In genomic region chr12:55931317-55931779, GRCh38 we compare ENCODE assay signal across 6 cellular contexts. TPM values are rescaled to one million over a fixed set of nuclear protein-coding genes. Genes with fewer than 3 reads are reported as not detected.
DNase-seq lines count a peak whose midpoint lies in the region; ATAC-seq lines count a peak whose summit lies in the region.

No MANE protein-coding gene starts in this region.

- DNase-seq in SHP77 treated with DMSO at 0.1 percent for 48 hours (lab: John Stamatoyannopoulos, UW) (peak; percentile 2), SHP77 (lab: John Stamatoyannopoulos, UW) (no peak), HPDE6-E6E7 (ENCODE audit: extremely low spot score) (no peak)
- no peak for DNase-seq in stimulated activated naive CD8-positive, alpha-beta T cell treated with anti-CD3 and anti-CD28 coated beads, Interleukin-15, amount 100 ng/mL, for 72 hours
- DNase-seq in stimulated activated CD8-positive, alpha-beta memory T cell treated with anti-CD3 and anti-CD28 coated beads, Interleukin-4, amount 100 ng/mL, for 48 hours, result no peak

- no peaks in the 10 kb centered on the region for H3K9me3 Mint-ChIP-seq in stimulated activated naive CD8-positive, alpha-beta T cell treated with anti-CD3 and anti-CD28 coated beads, Interleukin-15, amount 100 ng/mL, for 72 hours

- no peaks in the 10 kb centered on the region for H3K9me3 ChIP-seq in esophagus (ENCODE audit: control insufficient read depth in 2 of 2, insufficient read depth in 1 of 2, low read depth in 1 of 2, low read length in 1 of 2)

- H3K4me3 ChIP-seq in esophagus (ENCODE audit: low read depth in 1 of 2, low read length in 2 of 2), result peak overlapping the region; percentile 80 to 82

- H3K4me3 Mint-ChIP-seq in stimulated activated naive CD8-positive, alpha-beta T cell treated with anti-CD3 and anti-CD28 coated beads, Interleukin-15, amount 100 ng/mL, for 72 hours, result peak overlapping the region; percentile 91 to 92

- H3K36me3 ChIP-seq in esophagus (ENCODE audit: control insufficient read depth in 2 of 2, insufficient read depth in 2 of 2, low read length in 1 of 2), result no peaks in the 10 kb centered on the region

- H3K27ac Mint-ChIP-seq in stimulated activated naive CD8-positive, alpha-beta T cell treated with anti-CD3 and anti-CD28 coated beads, Interleukin-15, amount 100 ng/mL, for 72 hours, result peak overlapping the region; percentile 95 to 97

- 7 to 8% methylated on average over 10 of the region's 10 CpGs for WGBS in esophagus, 2 donors

- no peaks in the 10 kb centered on the region for H3K27me3 Mint-ChIP-seq in stimulated activated naive CD8-positive, alpha-beta T cell treated with anti-CD3 and anti-CD28 coated beads, Interleukin-15, amount 100 ng/mL, for 72 hours

- ATAC-seq in stimulated activated naive CD8-positive, alpha-beta T cell treated with anti-CD3 and anti-CD28 coated beads, Interleukin-15, amount 100 ng/mL, for 72 hours, result no peak

- H3K4me1 ChIP-seq in esophagus (ENCODE audit: control insufficient read depth in 2 of 2, insufficient read depth in 2 of 2, low read length in 1 of 2), result peaks cover 0 to 9% of the 10 kb centered on the region in 2 donors

- peaks cover 45% of the 10 kb centered on the region for H3K4me1 Mint-ChIP-seq in stimulated activated naive CD8-positive, alpha-beta T cell treated with anti-CD3 and anti-CD28 coated beads, Interleukin-15, amount 100 ng/mL, for 72 hours

- peak overlapping the region; percentile 96 to 99 for H3K27ac ChIP-seq in esophagus (ENCODE audit: low read depth in 2 of 2, low read length in 1 of 2)

- H3K27me3 ChIP-seq in esophagus (ENCODE audit: control insufficient read depth in 1 of 2, insufficient read depth in 2 of 2, low read length in 2 of 2), result no peaks in the 10 kb centered on the region

RNA-seq across cellular contexts. Expression of gene DGKA, which starts 0.4 kb away (rescaled TPM):
- 100 to 1,000 TPM; 128 to 291 TPM for polyA plus RNA-seq in esophagus

RNA-seq across cellular contexts. Expression of gene PYM1, which starts 3.7 kb away (rescaled TPM):
- polyA plus RNA-seq in esophagus, result 10 to 100 TPM; 63.7 to 71.0 TPM

RNA-seq across cellular contexts. Expression of gene PMEL, which starts 34.5 kb away (rescaled TPM):
- under 1 TPM; 0.63 to 0.75 TPM for polyA plus RNA-seq in esophagus

RNA-seq across cellular contexts. Expression of gene CDK2, which starts 35.3 kb away (rescaled TPM):
- polyA plus RNA-seq in esophagus, result 10 to 100 TPM in 1 of 2 donors, 1 to 10 TPM in 1; 9.2 to 18.8 TPM

RNA-seq across cellular contexts. Expression of gene RAB5B, which starts 42.5 kb away (rescaled TPM):
- 10 to 100 TPM; 78.2 to 88.8 TPM for polyA plus RNA-seq in esophagus
